In genomic region chr22:40156001-40156516, GRCh38 we compare ENCODE assay signal across 1 cellular context.
TF ChIP-seq lines count a peak whose summit lies in the region.

No MANE protein-coding gene starts in this region.

TF ChIP-seq in GM12878, 131 proteins besides CTCF, POLR2A, EP300 and RAD21 (continued from another document):
- TF ChIP-seq CEBPZ (IDR thresholded peaks at IDR 0.05; ENCODE audit: low read depth, low read length) = no peak
- no peak for TF ChIP-seq LARP7 (IDR thresholded peaks at IDR 0.05)
- no peak for TF ChIP-seq SREBF2 (IDR thresholded peaks at IDR 0.05; ENCODE audit: low read length)
- no peak for TF ChIP-seq HDAC6 (IDR thresholded peaks at IDR 0.05; ENCODE audit: unreplicated experiment)
- TF ChIP-seq BRCA1 (IDR thresholded peaks at IDR 0.05; ENCODE audit: low read depth, low read length) = no peak
- no peak for TF ChIP-seq SIN3A (IDR thresholded peaks at IDR 0.05; ENCODE audit: low read depth, low read length)
- no peak for TF ChIP-seq ZBTB40 (IDR thresholded peaks at IDR 0.05; ENCODE audit: borderline replicate concordance)
- no peak for TF ChIP-seq BCL11A (IDR thresholded peaks at IDR 0.05; ENCODE audit: low read depth, low read length)
- no peak for TF ChIP-seq SKIL (IDR thresholded peaks at IDR 0.05; ENCODE audit: low read depth, poor library complexity, severe bottlenecking)
- TF ChIP-seq CREB1 (IDR thresholded peaks at IDR 0.05; ENCODE audit: low read depth) = no peak
- no peak for TF ChIP-seq ZNF384 (IDR thresholded peaks at IDR 0.05; ENCODE audit: borderline replicate concordance, low read depth, low read length)
- no peak for TF ChIP-seq CREM (IDR thresholded peaks at IDR 0.05; ENCODE audit: low read depth)
- no peak for TF ChIP-seq NFYA (IDR thresholded peaks at IDR 0.05; ENCODE audit: borderline replicate concordance, low read depth, low read length)
- no peak for TF ChIP-seq DPF2 (IDR thresholded peaks at IDR 0.05)
- TF ChIP-seq RB1 (IDR thresholded peaks at IDR 0.05; ENCODE audit: borderline replicate concordance) = no peak
- no peak for TF ChIP-seq IRF3 (IDR thresholded peaks at IDR 0.05)
